ENCODE assay signal across 8 cellular contexts in the genomic region with DNA sequence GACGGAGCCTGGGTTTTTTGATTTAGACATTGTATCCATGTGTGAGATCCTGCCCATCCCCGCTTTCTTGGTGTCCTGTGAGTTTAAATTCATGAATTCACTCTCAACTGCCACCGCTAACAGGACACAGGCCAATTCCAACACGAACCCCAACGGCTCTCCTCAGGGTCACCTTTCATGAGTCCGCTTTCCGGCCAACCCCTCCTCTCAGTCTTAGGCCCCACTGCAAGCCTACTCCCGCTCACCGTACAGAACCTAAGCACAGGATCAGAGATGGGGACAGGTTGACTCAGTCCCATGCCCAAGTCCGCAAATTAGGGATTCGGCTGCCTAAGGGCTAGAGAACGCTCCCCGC. TPM values are rescaled to one million over a fixed set of nuclear protein-coding genes. Genes with fewer than 3 reads are reported as not detected.
A peak's percentile ranks its signal among the peaks of the same experiment; 100 is the strongest.
DNase-seq lines count a peak whose midpoint lies in the region; ATAC-seq and TF ChIP-seq lines count a peak whose summit lies in the region.

No MANE protein-coding gene starts in this region.

- no peaks in the 10 kb centered on the region for H3K9me3 Mint-ChIP-seq in CD4-positive, alpha-beta T cell
- H3K9me3 Mint-ChIP-seq in natural killer cell = no peaks in the 10 kb centered on the region

- POLR2A ChIA-PET in CD4-positive, alpha-beta T cell (lab: Charles Lee) = interaction anchor here (0.6 to 1.5 kb wide), 4 partner anchors 9 to 1047 kb away, joined by 3 to 11 read pairs (median 5); no protein-coding TSS in a partner anchor

- CTCF ChIA-PET in CD4-positive, alpha-beta T cell (lab: Charles Lee) = no interaction called here

- H3K27ac ChIP-seq in CD4-positive, alpha-beta T cell (ENCODE audit: low read depth, low read length) = no peak overlapping the region
- peak overlapping the region; percentile 84 for H3K27ac ChIP-seq in caudate nucleus (ENCODE audit: low read depth, low read length)

- intact Hi-C loops in CD4-positive, alpha-beta T cell (cut with DNase I, micrococcal nuclease) = loop anchor here (5.0 to 10.0 kb wide), 5 partner anchors 82 to 1128 kb away; partner anchors contain the start of genes MAGOH (in 1 of the 2), ORC1 (in 1 of the 2), PRPF38A (in 1 of the 2) and TCEANC2 (in 1 of the 2)
- intact Hi-C loops in natural killer cell (cut with micrococcal nuclease) = no loop called here

- H3K9me3 ChIP-seq in CD4-positive, alpha-beta T cell (ENCODE audit: control insufficient read depth, low read length) = no peaks in the 10 kb centered on the region

- no peak overlapping the region for H3K27ac Mint-ChIP-seq in CD4-positive, alpha-beta T cell
- H3K27ac Mint-ChIP-seq in natural killer cell = peak overlapping the region in 1 of 2 donors; percentile 86

- peaks cover 39% of the 10 kb centered on the region for H3K4me1 Mint-ChIP-seq in CD4-positive, alpha-beta T cell (ENCODE audit: low read depth)
- H3K4me1 Mint-ChIP-seq in natural killer cell = peaks cover 11 to 25% of the 10 kb centered on the region in 2 donors

- H3K36me3 Mint-ChIP-seq in CD4-positive, alpha-beta T cell (ENCODE audit: low read depth) = peaks cover 4% of the 10 kb centered on the region
- no peaks in the 10 kb centered on the region for H3K36me3 Mint-ChIP-seq in natural killer cell

- no peaks in the 10 kb centered on the region for H3K27me3 ChIP-seq in CD4-positive, alpha-beta T cell (ENCODE audit: control insufficient read depth, insufficient read depth, low read length)

- no peak for DNase-seq in CD4-positive, alpha-beta T cell
- DNase-seq in caudate nucleus (lab: John Stamatoyannopoulos, UW) = peak in 2 of 61 donors; percentile 53 to 57
- no peak for DNase-seq in natural killer cell
- DNase-seq in iPS-NIHi7 (ENCODE audit: extremely low spot score) = no peak
- no peak for DNase-seq in T1000 (lab: John Stamatoyannopoulos, UW)

- no peak for TF ChIP-seq CTCF in CD4-positive, alpha-beta T cell (IDR thresholded peaks at IDR 0.05)
- TF ChIP-seq CTCF in natural killer cell (IDR thresholded peaks at IDR 0.05) = no peak

- no peak for ATAC-seq in CD4-positive, alpha-beta T cell (ENCODE audit: poor library complexity)
- peak; percentile 27 for ATAC-seq in HG02943 (IDR thresholded peaks at IDR 0.05; ENCODE audit: low read depth, unreplicated experiment)
- ATAC-seq in natural killer cell = no peak
- no peak for ATAC-seq in HG02885 (IDR thresholded peaks at IDR 0.05; ENCODE audit: poor library complexity, unreplicated experiment)
- ATAC-seq in HG03280 (IDR thresholded peaks at IDR 0.05; ENCODE audit: unreplicated experiment) = no peak

- peak overlapping the region; percentile 81 for H3K4me3 Mint-ChIP-seq in CD4-positive, alpha-beta T cell
- peak overlapping the region; percentile 92 for H3K4me3 Mint-ChIP-seq in natural killer cell

- no peaks in the 10 kb centered on the region for H3K27me3 Mint-ChIP-seq in CD4-positive, alpha-beta T cell
- H3K27me3 Mint-ChIP-seq in natural killer cell (ENCODE audit: low read depth in 2 of 2) = peaks cover 0 to 21% of the 10 kb centered on the region in 2 donors

RNA-seq across cellular contexts. Expression of gene SCP2, which starts 0.2 kb away (rescaled TPM):
- total RNA-seq in CD4-positive, alpha-beta T cell = 10 to 100 TPM; 22.7 to 27.0 TPM
- 100 to 1,000 TPM in 2 of 3 donors, 10 to 100 TPM in 1; 90.0 to 118 (median 105) TPM for total RNA-seq in natural killer cell

RNA-seq across cellular contexts. Expression of gene ECHDC2, which starts 5.3 kb away (rescaled TPM):
- total RNA-seq in CD4-positive, alpha-beta T cell = 100 to 1,000 TPM; 121 to 140 TPM
- 100 to 1,000 TPM; 129 to 174 (median 138) TPM for total RNA-seq in natural killer cell
